In genomic region chr17:17700251-17700969, GRCh38 we compare ENCODE assay signal across 8 cellular contexts. TPM values are rescaled to one million over a fixed set of nuclear protein-coding genes. Genes with fewer than 3 reads are reported as not detected.
DNase-seq lines count a peak whose midpoint lies in the region; ATAC-seq, FAIRE-seq and TF ChIP-seq lines count a peak whose summit lies in the region.

No MANE protein-coding gene starts in this region.

- peaks cover 49% of the 10 kb centered on the region for H3K4me1 ChIP-seq in adipocyte (ENCODE audit: control insufficient read depth, insufficient read depth, low read length)
- H3K4me1 ChIP-seq in iPS-18a (ENCODE audit: control insufficient read depth, low read depth, low read length): peaks cover 23% of the 10 kb centered on the region
- H3K4me1 ChIP-seq in skeletal muscle tissue (ENCODE audit: control insufficient read depth in 3 of 3, insufficient read depth in 3 of 3, low read length in 3 of 3): peaks cover 64 to 80% (median 70%) of the 10 kb centered on the region in 3 donors

- H3K4me3 ChIP-seq in adipocyte (ENCODE audit: low read length) (peak overlapping the region; percentile 62), iPS-18a (ENCODE audit: low read length) (peak overlapping the region; percentile 15), skeletal muscle tissue (ENCODE audit: low read length in 3 of 3) (peak overlapping the region; percentile 30 to 35 (median 30))

- FAIRE-seq in GM12891 (lab: Jason Lieb, UNC) (peak; percentile 23), GM19239 (lab: Jason Lieb, UNC) (no peak)

- H3K27ac ChIP-seq in iPS-18a (ENCODE audit: low read length) (no peak overlapping the region), skeletal muscle tissue (ENCODE audit: low read depth, low read length) (no peak overlapping the region)

- H3K27me3 ChIP-seq in adipocyte (replicated peaks; ENCODE audit: control insufficient read depth, insufficient read depth, low read length) (no peaks in the 10 kb centered on the region), iPS-18a (ENCODE audit: control insufficient read depth, insufficient read depth, low read length) (peaks cover 100% of the 10 kb centered on the region), skeletal muscle tissue (ENCODE audit: control insufficient read depth in 3 of 3, insufficient read depth in 3 of 3, low read length in 3 of 3) (no peaks in the 10 kb centered on the region)

- H3K9me3 ChIP-seq in adipocyte (ENCODE audit: control insufficient read depth, low read length) (no peaks in the 10 kb centered on the region), iPS-18a (ENCODE audit: control insufficient read depth, low read depth, low read length) (no peaks in the 10 kb centered on the region), skeletal muscle tissue (ENCODE audit: control insufficient read depth in 3 of 3, low read length in 3 of 3) (no peaks in the 10 kb centered on the region)

- TF ChIP-seq POLR2A in GM12891 (IDR thresholded peaks at IDR 0.05; ENCODE audit: low read depth, low read length): no peak

- no peaks in the 10 kb centered on the region for H3K36me3 ChIP-seq in adipocyte (ENCODE audit: control insufficient read depth, insufficient read depth, low read length, severe bottlenecking)
- no peaks in the 10 kb centered on the region for H3K36me3 ChIP-seq in iPS-18a (ENCODE audit: control insufficient read depth, low read depth, low read length)
- peaks cover 0 to 2% (median 0%) of the 10 kb centered on the region in 3 donors for H3K36me3 ChIP-seq in skeletal muscle tissue (ENCODE audit: control insufficient read depth in 3 of 3, insufficient read depth in 3 of 3, low read length in 3 of 3)

- no peak for DNase-seq in GM12891 (ENCODE audit: insufficient read length, low spot score)
- peak; percentile 46 for DNase-seq in adipocyte (ENCODE audit: low read depth)
- DNase-seq in NCI-H524 (lab: John Stamatoyannopoulos, UW): no peak
- no peak for DNase-seq in GM19239 (ENCODE audit: insufficient read length, low spot score)
- no peak for DNase-seq in hepatic stellate cell (ENCODE audit: low spot score)

- H3K9ac ChIP-seq in adipocyte (ENCODE audit: low read length): peak overlapping the region; percentile 63
- no peak overlapping the region for H3K9ac ChIP-seq in iPS-18a (ENCODE audit: low read length)
- H3K9ac ChIP-seq in skeletal muscle tissue (ENCODE audit: low read depth in 1 of 3, low read length in 3 of 3): peak overlapping the region in 1 of 3 donors; percentile 45

- ATAC-seq in HG03571 (IDR thresholded peaks at IDR 0.05; ENCODE audit: unreplicated experiment): no peak

TF ChIP-seq in GM12891, 5 proteins besides CTCF, POLR2A, EP300 and RAD21:
- TF ChIP-seq PAX5 (IDR thresholded peaks at IDR 0.05; ENCODE audit: insufficient read depth, low read length, severe bottlenecking) (no peak), POLR2AphosphoS5 (IDR thresholded peaks at IDR 0.05; ENCODE audit: low read depth, low read length) (no peak), POU2F2 (IDR thresholded peaks at IDR 0.05; ENCODE audit: low read depth, low read length) (no peak), SPI1 (IDR thresholded peaks at IDR 0.05; ENCODE audit: low read depth, low read length) (no peak), TAF1 (IDR thresholded peaks at IDR 0.05; ENCODE audit: low read depth, low read length) (no peak)

RNA-seq across cellular contexts. Expression of gene RAI1, which starts 19.2 kb away (rescaled TPM):
- polyA plus RNA-seq in GM12891 (2012; ENCODE audit: low read depth, missing spikeins): 7.1 TPM
- 3.1 TPM for total RNA-seq in skeletal muscle tissue
